Comparison of ENCODE assay signal across 1 cellular context in the genomic region with DNA sequence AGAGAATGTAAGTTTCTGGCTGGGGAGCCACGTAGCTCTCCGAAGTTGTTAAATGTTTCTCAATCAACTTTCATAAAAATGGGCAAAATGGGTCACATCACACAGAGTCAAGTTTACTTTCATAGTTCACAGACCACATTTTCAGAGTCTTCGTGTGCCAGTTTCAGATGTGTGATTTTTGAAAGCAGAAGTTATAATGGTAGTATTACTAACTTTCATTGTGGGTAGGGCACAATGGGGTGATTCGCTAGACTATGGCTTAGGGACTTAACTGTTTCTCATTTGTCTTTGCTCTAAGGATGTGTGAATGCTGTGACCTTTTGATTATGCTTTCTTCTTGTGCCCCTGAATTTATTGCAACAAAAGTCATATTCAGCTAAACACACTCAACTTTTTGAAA.
TF ChIP-seq lines count a peak whose summit lies in the region.

No MANE protein-coding gene starts in this region.

TF ChIP-seq in GM12878, 131 proteins besides CTCF, POLR2A, EP300 and RAD21 (continued from another document):
- TF ChIP-seq, protein P1, sequence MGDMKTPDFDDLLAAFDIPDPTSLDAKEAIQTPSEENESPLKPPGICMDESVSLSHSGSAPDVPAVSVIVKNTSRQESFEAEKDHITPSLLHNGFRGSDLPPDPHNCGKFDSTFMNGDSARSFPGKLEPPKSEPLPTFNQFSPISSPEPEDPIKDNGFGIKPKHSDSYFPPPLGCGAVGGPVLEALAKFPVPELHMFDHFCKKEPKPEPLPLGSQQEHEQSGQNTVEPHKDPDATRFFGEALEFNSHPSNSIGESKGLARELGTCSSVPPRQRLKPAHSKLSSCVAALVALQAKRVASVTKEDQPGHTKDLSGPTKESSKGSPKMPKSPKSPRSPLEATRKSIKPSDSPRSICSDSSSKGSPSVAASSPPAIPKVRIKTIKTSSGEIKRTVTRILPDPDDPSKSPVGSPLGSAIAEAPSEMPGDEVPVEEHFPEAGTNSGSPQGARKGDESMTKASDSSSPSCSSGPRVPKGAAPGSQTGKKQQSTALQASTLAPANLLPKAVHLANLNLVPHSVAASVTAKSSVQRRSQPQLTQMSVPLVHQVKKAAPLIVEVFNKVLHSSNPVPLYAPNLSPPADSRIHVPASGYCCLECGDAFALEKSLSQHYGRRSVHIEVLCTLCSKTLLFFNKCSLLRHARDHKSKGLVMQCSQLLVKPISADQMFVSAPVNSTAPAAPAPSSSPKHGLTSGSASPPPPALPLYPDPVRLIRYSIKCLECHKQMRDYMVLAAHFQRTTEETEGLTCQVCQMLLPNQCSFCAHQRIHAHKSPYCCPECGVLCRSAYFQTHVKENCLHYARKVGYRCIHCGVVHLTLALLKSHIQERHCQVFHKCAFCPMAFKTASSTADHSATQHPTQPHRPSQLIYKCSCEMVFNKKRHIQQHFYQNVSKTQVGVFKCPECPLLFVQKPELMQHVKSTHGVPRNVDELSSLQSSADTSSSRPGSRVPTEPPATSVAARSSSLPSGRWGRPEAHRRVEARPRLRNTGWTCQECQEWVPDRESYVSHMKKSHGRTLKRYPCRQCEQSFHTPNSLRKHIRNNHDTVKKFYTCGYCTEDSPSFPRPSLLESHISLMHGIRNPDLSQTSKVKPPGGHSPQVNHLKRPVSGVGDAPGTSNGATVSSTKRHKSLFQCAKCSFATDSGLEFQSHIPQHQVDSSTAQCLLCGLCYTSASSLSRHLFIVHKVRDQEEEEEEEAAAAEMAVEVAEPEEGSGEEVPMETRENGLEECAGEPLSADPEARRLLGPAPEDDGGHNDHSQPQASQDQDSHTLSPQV (IDR thresholded peaks at IDR 0.05): no peak
- TF ChIP-seq SMC3 (IDR thresholded peaks at IDR 0.05; ENCODE audit: borderline replicate concordance, low read length): no peak
- TF ChIP-seq SREBF1 (IDR thresholded peaks at IDR 0.05; ENCODE audit: low read length): no peak
- TF ChIP-seq POLR2AphosphoS2 (IDR thresholded peaks at IDR 0.05; ENCODE audit: low read depth, low read length): no peak
- TF ChIP-seq, protein P2, sequence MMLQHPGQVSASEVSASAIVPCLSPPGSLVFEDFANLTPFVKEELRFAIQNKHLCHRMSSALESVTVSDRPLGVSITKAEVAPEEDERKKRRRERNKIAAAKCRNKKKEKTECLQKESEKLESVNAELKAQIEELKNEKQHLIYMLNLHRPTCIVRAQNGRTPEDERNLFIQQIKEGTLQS (IDR thresholded peaks at IDR 0.05; ENCODE audit: borderline replicate concordance, extremely low read depth, low read depth, low read length): no peak
- no peak for TF ChIP-seq LARP7 (IDR thresholded peaks at IDR 0.05)
- no peak for TF ChIP-seq NFXL1 (IDR thresholded peaks at IDR 0.05; ENCODE audit: borderline replicate concordance)
- TF ChIP-seq RCOR1 (conservative IDR thresholded peaks at IDR 0.05; ENCODE audit: low read depth, low read length): no peak
- TF ChIP-seq GATAD2B (conservative IDR thresholded peaks at IDR 0.05; ENCODE audit: low read depth): no peak
